ENCODE assay signal across 9 cellular contexts in genomic region chr16:27199747-27200146, GRCh38. TPM values are rescaled to one million over a fixed set of nuclear protein-coding genes. Genes with fewer than 3 reads are reported as not detected.
DNase-seq lines count a peak whose midpoint lies in the region; ATAC-seq and TF ChIP-seq lines count a peak whose summit lies in the region.
"Had no signal": no experiment of that assay in that cellular context is flagged by ENCODE, and none has a peak within 500 bp of the region (broad histone marks: within the 10 kb centered on the region; RNA-seq: fewer than 3 reads in every experiment).

No MANE protein-coding gene starts in this region.

- H3K27ac ChIP-seq in PC-3 (ENCODE audit: low read length): no peak overlapping the region

- no peak overlapping the region for H3K4me2 ChIP-seq in PC-3 (ENCODE audit: low read length)

- CTCF ChIA-PET in PC-3 (lab: Charles Lee): no interaction called here

- no peak overlapping the region for H3K9ac ChIP-seq in PC-3 (ENCODE audit: low read length)

- no peak for TF ChIP-seq CTCF in fibroblast of villous mesenchyme (IDR thresholded peaks at IDR 0.05; ENCODE audit: insufficient read depth, low read depth, low read length)
- TF ChIP-seq CTCF in PC-3 (conservative IDR thresholded peaks at IDR 0.05; ENCODE audit: low read depth, low read length): no peak

- H3K36me3 ChIP-seq in HAP-1 (replicated peaks) (no peaks in the 10 kb centered on the region), PC-3 (ENCODE audit: low read depth, low read length) (no peaks in the 10 kb centered on the region)

- BruUV-seq in PC-3 (replicated peaks; lab: Mats Ljungman, UMichigan): no TSS peak

- H3K27me3 ChIP-seq in HAP-1 (ENCODE audit: low read depth) (no peaks in the 10 kb centered on the region), PC-3 (ENCODE audit: low read length) (no peaks in the 10 kb centered on the region)

- H3K9me3 ChIP-seq in HAP-1 (no peaks in the 10 kb centered on the region), PC-3 (ENCODE audit: low read length) (no peaks in the 10 kb centered on the region)

- no peaks in the 10 kb centered on the region for H3F3A ChIP-seq in PC-3 (ENCODE audit: low read length, unreplicated experiment)

- H3K4me1 ChIP-seq in HAP-1 (peaks cover 9% of the 10 kb centered on the region), PC-3 (ENCODE audit: insufficient read depth, low read length) (peaks cover 5% of the 10 kb centered on the region; the same call in 1 of the 2 replicates)

- no peak overlapping the region for H3K4me3 ChIP-seq in fibroblast of villous mesenchyme (ENCODE audit: low read depth, low read length)
- H3K4me3 ChIP-seq in HAP-1: no peak overlapping the region
- no peak overlapping the region for H3K4me3 ChIP-seq in PC-3 (ENCODE audit: low read length)

- no peak overlapping the region for H2AFZ ChIP-seq in PC-3 (ENCODE audit: low read length)

- in situ Hi-C loops in HAP-1 (cut with MboI; ENCODE audit: low sequenced_read_pairs): no loop called here

- POLR2A ChIA-PET in PC-3 (lab: Charles Lee; ENCODE audit: unreplicated experiment): no interaction called here

- peak; percentile 37 for ATAC-seq in GM21447 (IDR thresholded peaks at IDR 0.05; ENCODE audit: unreplicated experiment)
- ATAC-seq in PC-3: no peak
- ATAC-seq: HCT116 had no signal

- no peaks in the 10 kb centered on the region for H3K9me2 ChIP-seq in PC-3 (replicated peaks; ENCODE audit: low read length)

- H4K20me1 ChIP-seq in PC-3 (ENCODE audit: low read length): no peaks in the 10 kb centered on the region

- DNase-seq in ELR (ENCODE audit: low read depth): peak; percentile 24
- peak; percentile 84 to 93 for DNase-seq in NOMO-1 (lab: John Stamatoyannopoulos, UW; ENCODE audit: unreplicated experiment in 2 of 2)
- DNase-seq in fibroblast of villous mesenchyme (ENCODE audit: low read depth): peak; percentile 7
- DNase-seq in NCI-H345 treated with DMSO at 0.1 percent for 48 hours (lab: John Stamatoyannopoulos, UW; ENCODE audit: unreplicated experiment): no peak
- no peak for DNase-seq in HAP-1 (ENCODE audit: low spot score in 2 of 2)
- no peak for DNase-seq in PC-3
- no peak for DNase-seq in iPS-NIHi7 (ENCODE audit: extremely low spot score)

- intact Hi-C loops in PC-3 (cut with micrococcal nuclease): loop anchor here (5.0 kb wide), 1 partner anchor 42 kb away; no protein-coding TSS in a partner anchor

- H3K79me2 ChIP-seq in PC-3 (ENCODE audit: low read length): peaks cover 8% of the 10 kb centered on the region; the same call in 1 of the 2 replicates

RNA-seq across cellular contexts. Expression of gene KDM8, which starts 3.6 kb away (rescaled TPM):
- total RNA-seq in fibroblast of villous mesenchyme (3.2 and 3.9 TPM in 2 replicates), PC-3 (2014; rRNA removed) (5.0 and 7.8 TPM in 2 replicates)

Comparison
In these comparisons a context has a peak if more than half of its experiments do, and no peak if none do; other contexts are left out.
1. DNase-seq: peak in ELR (single experiment), NOMO-1 (2 of 2) and fibroblast of villous mesenchyme (single experiment); none in NCI-H345 treated with DMSO at 0.1 percent for 48 hours (single experiment), HAP-1 (0 of 2), PC-3 (single experiment) and iPS-NIHi7 (single experiment).